Comparison of ENCODE assay signal across 16 cellular contexts in the genomic region with DNA sequence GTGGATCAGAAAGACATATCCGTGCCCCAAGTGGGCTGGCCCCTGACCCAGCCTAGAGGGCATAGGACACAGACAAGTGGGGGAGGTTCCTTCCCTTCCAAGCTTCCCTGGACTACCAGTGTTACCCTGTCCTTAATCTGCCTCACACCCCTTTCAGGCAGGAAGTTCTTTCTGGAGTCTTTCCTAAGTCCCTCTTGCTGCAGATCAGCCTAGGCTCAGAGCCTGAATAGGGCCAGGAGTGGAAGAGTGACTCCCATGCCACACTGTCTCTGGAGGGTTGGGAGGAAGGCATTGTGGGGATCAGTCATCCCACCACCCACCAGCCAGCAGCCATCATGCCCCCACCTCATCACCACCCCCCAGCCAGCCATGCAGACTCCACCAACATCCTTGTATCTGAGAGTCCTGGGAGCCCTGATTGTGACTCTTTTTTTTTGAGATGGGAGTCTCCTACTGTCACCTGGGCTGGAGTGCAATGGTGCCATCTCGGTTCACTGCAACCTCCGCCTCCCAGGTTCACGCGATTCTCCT. TPM values are rescaled to one million over a fixed set of nuclear protein-coding genes. Genes with fewer than 3 reads are reported as not detected.
DNase-seq lines count a peak whose midpoint lies in the region; ATAC-seq and FAIRE-seq lines count a peak whose summit lies in the region.
"Had no signal": no experiment of that assay in that cellular context is flagged by ENCODE, and none has a peak within 500 bp of the region (broad histone marks: within the 10 kb centered on the region; RNA-seq: fewer than 3 reads in every experiment).

No MANE protein-coding gene starts in this region.

- DNase-seq in activated naive CD4-positive, alpha-beta T cell treated with anti-CD3 and anti-CD28 coated beads, Interleukin-2, amount 10 ng/mL, durations not matched to agents 7 days and 5 days = peak; percentile 16
- DNase-seq in activated naive CD4-positive, alpha-beta T cell (lab: John Stamatoyannopoulos, UW) = no peak
- DNase-seq in SK-N-DZ (ENCODE audit: low spot score) (peak; percentile 2), left lobe of liver (ENCODE audit: low spot score) (peak; percentile 18), urothelium cell line (ENCODE audit: low spot score) (no peak)
- no peak for DNase-seq in effector memory CD8-positive, alpha-beta T cell
- DNase-seq: Calu3; CD4-positive, alpha-beta memory T cell; DMS53; MV-4-11; NCI-H187 treated with DMSO at 0.1 percent for 48 hours; NK-92 treated with Interleukin-12 subunit alpha and Interleukin-12 subunit beta, amount 100 ng/mL, for 24 hours had no signal

- peaks cover 13% of the 10 kb centered on the region for H3K4me1 Mint-ChIP-seq in activated naive CD4-positive, alpha-beta T cell treated with anti-CD3 and anti-CD28 coated beads, Interleukin-2, amount 10 ng/mL, durations not matched to agents 7 days and 5 days
- peaks cover 6 to 14% of the 10 kb centered on the region in 2 donors for H3K4me1 Mint-ChIP-seq in effector memory CD8-positive, alpha-beta T cell (ENCODE audit: low read depth in 2 of 2)
- H3K4me1 Mint-ChIP-seq in activated T-helper 17 cell treated with anti-CD3 and anti-CD28 coated beads, Interleukin-2, amount 50 U/mL, for 72 hours = peaks cover 6% of the 10 kb centered on the region

- CTCF ChIA-PET in activated naive CD4-positive, alpha-beta T cell treated with anti-CD3 and anti-CD28 coated beads, Interleukin-2, amount 10 ng/mL, durations not matched to agents 7 days and 5 days (lab: Charles Lee) = no interaction called here

- H3K27me3 Mint-ChIP-seq in activated naive CD4-positive, alpha-beta T cell treated with anti-CD3 and anti-CD28 coated beads, Interleukin-2, amount 10 ng/mL, durations not matched to agents 7 days and 5 days = peaks cover 87% of the 10 kb centered on the region
- peaks cover 61 to 83% of the 10 kb centered on the region in 2 donors for H3K27me3 Mint-ChIP-seq in effector memory CD8-positive, alpha-beta T cell
- peaks cover 44% of the 10 kb centered on the region for H3K27me3 Mint-ChIP-seq in activated T-helper 17 cell treated with anti-CD3 and anti-CD28 coated beads, Interleukin-2, amount 50 U/mL, for 72 hours

- FAIRE-seq in urothelium cell line (lab: Jason Lieb, UNC) = peak; percentile 53
- FAIRE-seq: HTR-8/SVneo had no signal

- ATAC-seq in left lobe of liver (no peak), GM19467 (IDR thresholded peaks at IDR 0.05; ENCODE audit: unreplicated experiment) (no peak)
- ATAC-seq in effector memory CD8-positive, alpha-beta T cell (replicated peaks) = no peak
- ATAC-seq in activated T-helper 17 cell treated with anti-CD3 and anti-CD28 coated beads, Interleukin-2, amount 50 U/mL, for 72 hours (replicated peaks) = no peak
- ATAC-seq: HCT116 had no signal

- H3K36me3 Mint-ChIP-seq in activated naive CD4-positive, alpha-beta T cell treated with anti-CD3 and anti-CD28 coated beads, Interleukin-2, amount 10 ng/mL, durations not matched to agents 7 days and 5 days = peaks cover 2% of the 10 kb centered on the region
- H3K36me3 Mint-ChIP-seq in effector memory CD8-positive, alpha-beta T cell (ENCODE audit: insufficient read depth) = peaks cover 2% of the 10 kb centered on the region
- no peaks in the 10 kb centered on the region for H3K36me3 Mint-ChIP-seq in activated T-helper 17 cell treated with anti-CD3 and anti-CD28 coated beads, Interleukin-2, amount 50 U/mL, for 72 hours (ENCODE audit: low read depth)
- H3K36me3 Mint-ChIP-seq: CD4-positive, alpha-beta memory T cell had no signal

- H3K4me3 Mint-ChIP-seq in activated naive CD4-positive, alpha-beta T cell treated with anti-CD3 and anti-CD28 coated beads, Interleukin-2, amount 10 ng/mL, durations not matched to agents 7 days and 5 days = no peak overlapping the region
- H3K4me3 Mint-ChIP-seq in effector memory CD8-positive, alpha-beta T cell = no peak overlapping the region
- H3K4me3 Mint-ChIP-seq in activated T-helper 17 cell treated with anti-CD3 and anti-CD28 coated beads, Interleukin-2, amount 50 U/mL, for 72 hours = no peak overlapping the region

- no peak overlapping the region for H3K27ac Mint-ChIP-seq in activated naive CD4-positive, alpha-beta T cell treated with anti-CD3 and anti-CD28 coated beads, Interleukin-2, amount 10 ng/mL, durations not matched to agents 7 days and 5 days
- H3K27ac Mint-ChIP-seq in effector memory CD8-positive, alpha-beta T cell = no peak overlapping the region
- no peak overlapping the region for H3K27ac Mint-ChIP-seq in activated T-helper 17 cell treated with anti-CD3 and anti-CD28 coated beads, Interleukin-2, amount 50 U/mL, for 72 hours
- H3K27ac Mint-ChIP-seq: CD4-positive, alpha-beta memory T cell had no signal

- no peaks in the 10 kb centered on the region for H3K9me3 Mint-ChIP-seq in activated naive CD4-positive, alpha-beta T cell treated with anti-CD3 and anti-CD28 coated beads, Interleukin-2, amount 10 ng/mL, durations not matched to agents 7 days and 5 days
- H3K9me3 Mint-ChIP-seq in effector memory CD8-positive, alpha-beta T cell = no peaks in the 10 kb centered on the region
- H3K9me3 Mint-ChIP-seq in activated T-helper 17 cell treated with anti-CD3 and anti-CD28 coated beads, Interleukin-2, amount 50 U/mL, for 72 hours = no peaks in the 10 kb centered on the region

RNA-seq across cellular contexts. Expression of a gene that starts 22.6 kb away (rescaled TPM):
- 13.1 and 19.5 TPM in 2 replicates for polyA plus RNA-seq in SK-N-DZ (2014; cell fraction: cytosol; rRNA removed)
- polyA plus RNA-seq in SK-N-DZ (2014; cell fraction: nucleus; rRNA removed) = 32.9 and 44.4 TPM in 2 replicates
- total RNA-seq in left lobe of liver = 16.6 TPM
- 10 to 100 TPM; 26.3 to 46.8 TPM for total RNA-seq in activated T-helper 17 cell treated with anti-CD3 and anti-CD28 coated beads, Interleukin-2, amount 50 U/mL, for 72 hours

RNA-seq across cellular contexts. Expression of a gene that starts 22.7 kb away (rescaled TPM):
- polyA plus RNA-seq in SK-N-DZ (2014; cell fraction: cytosol; rRNA removed) = 59.7 and 66.7 TPM in 2 replicates
- polyA plus RNA-seq in SK-N-DZ (2014; cell fraction: nucleus; rRNA removed) = 31.6 and 34.6 TPM in 2 replicates
- total RNA-seq in left lobe of liver = 3.6 TPM
- 10 to 100 TPM; 10.6 to 19.2 TPM for total RNA-seq in activated T-helper 17 cell treated with anti-CD3 and anti-CD28 coated beads, Interleukin-2, amount 50 U/mL, for 72 hours

Comparison
In these comparisons a context has a peak if more than half of its experiments do, and no peak if none do; other contexts are left out.
1. DNase-seq: peak in activated naive CD4-positive, alpha-beta T cell treated with anti-CD3 and anti-CD28 coated beads, Interleukin-2, amount 10 ng/mL, durations not matched to agents 7 days and 5 days (single experiment), SK-N-DZ (single experiment) and left lobe of liver (single experiment); none in activated naive CD4-positive, alpha-beta T cell (0 of 4), urothelium cell line (single experiment) and effector memory CD8-positive, alpha-beta T cell (0 of 3).